In the genomic region with DNA sequence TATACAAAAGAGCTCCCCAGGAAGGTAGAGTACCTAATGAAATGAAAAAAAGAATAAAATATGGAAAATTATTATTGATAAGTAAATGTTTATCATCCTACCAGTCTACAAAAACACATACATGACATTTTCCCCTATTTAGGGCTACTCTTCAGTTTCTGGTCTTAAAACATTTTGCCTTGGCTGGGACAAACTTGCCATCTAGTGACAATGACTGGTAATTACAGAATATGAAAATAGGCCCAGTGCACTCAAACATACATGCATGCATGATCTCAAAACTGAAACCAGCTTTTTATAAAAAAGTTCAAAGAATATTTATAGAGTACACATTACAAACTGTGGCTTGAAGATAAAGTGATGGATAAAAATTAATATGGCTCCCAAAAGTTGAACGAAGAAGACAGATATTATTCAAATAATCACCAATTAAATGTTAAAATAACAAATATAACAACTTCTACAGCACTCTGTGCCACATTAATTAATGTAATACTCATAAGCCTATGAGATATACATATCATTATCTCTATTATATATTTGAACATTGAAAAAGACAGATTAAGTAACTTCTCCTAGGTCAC, we compare ENCODE assay signal across 8 cellular contexts. TPM values are rescaled to one million over a fixed set of nuclear protein-coding genes. Genes with fewer than 3 reads are reported as not detected.
DNase-seq lines count a peak whose midpoint lies in the region; ATAC-seq and TF ChIP-seq lines count a peak whose summit lies in the region.

No MANE protein-coding gene starts in this region.

- H3K14ac ChIP-seq in trophoblast cell (ENCODE audit: low read length): no peak overlapping the region

- no peak overlapping the region for H2AK5ac ChIP-seq in trophoblast cell (ENCODE audit: low read length)

- H3K27me3 Mint-ChIP-seq in T-cell: no peaks in the 10 kb centered on the region

- H3K36me3 ChIP-seq in BJ (ENCODE audit: control insufficient read depth, insufficient read depth, low read length): no peaks in the 10 kb centered on the region
- H3K36me3 ChIP-seq in trophoblast cell (ENCODE audit: control insufficient read depth in 1 of 2, insufficient read depth in 2 of 2, low read length in 2 of 2): no peaks in the 10 kb centered on the region

- H3K4me3 ChIP-seq in BJ (ENCODE audit: low read depth, low read length): no peak overlapping the region
- no peak overlapping the region for H3K4me3 ChIP-seq in fibroblast of pulmonary artery (replicated peaks; ENCODE audit: low read depth, low read length)
- no peak overlapping the region for H3K4me3 ChIP-seq in trophoblast cell (ENCODE audit: low read depth, low read length)

- no peak overlapping the region for H2BK12ac ChIP-seq in trophoblast cell (ENCODE audit: low read length)

- H2AFZ ChIP-seq in trophoblast cell (ENCODE audit: insufficient read depth, low read length, poor library complexity): no peak overlapping the region

- DNase-seq in BJ (ENCODE audit: low read depth) (no peak), NCI-H1092 treated with DMSO at 0.1 percent for 48 hours (lab: John Stamatoyannopoulos, UW) (peak; percentile 34), T-cell (peak in 7 of 34 experiments; percentile 1 to 24 (median 3)), fibroblast of pulmonary artery (ENCODE audit: low read depth) (peak; percentile 80), trophoblast cell (peak; percentile 13 to 78), posterior vena cava (ENCODE audit: low spot score) (no peak)

- H3K4me1 ChIP-seq in trophoblast cell (ENCODE audit: control insufficient read depth in 1 of 2, insufficient read depth in 2 of 2, low read length in 2 of 2): no peaks in the 10 kb centered on the region

- H3K36me3 Mint-ChIP-seq in T-cell: peaks cover 25% of the 10 kb centered on the region

- H3K79me1 ChIP-seq in trophoblast cell (ENCODE audit: low read length): no peaks in the 10 kb centered on the region

- CTCF ChIA-PET in BJ (lab: Yijun Ruan, JAX): interaction anchor here (0.8 to 1.7 kb wide), 9 partner anchors 8 to 1995 kb away, joined by 3 to 13 read pairs (median 4); a partner anchor contains a TSS
- CTCF ChIA-PET in T-cell (lab: Charles Lee): interaction anchor here (0.5 to 1.8 kb wide), 8 partner anchors 9 to 1995 kb away, joined by 3 to 8 read pairs (median 4); a partner anchor contains a TSS

- H3K9ac ChIP-seq in trophoblast cell (ENCODE audit: low read length): no peak overlapping the region

- no peak overlapping the region for H3K4me2 ChIP-seq in trophoblast cell (ENCODE audit: low read length)

- H3K4ac ChIP-seq in trophoblast cell (ENCODE audit: low read depth, low read length): no peak overlapping the region

- peaks cover 5 to 10% (median 6%) of the 10 kb centered on the region in 3 donors for H3K9me3 Mint-ChIP-seq in T-cell

- peak overlapping the region; percentile 34 to 53 for H3K27ac Mint-ChIP-seq in T-cell

- H3K27ac ChIP-seq in trophoblast cell (ENCODE audit: low read depth, low read length): no peak overlapping the region

- H3K23ac ChIP-seq in trophoblast cell (ENCODE audit: low read length): no peak overlapping the region

- no peak overlapping the region for H3K4me3 Mint-ChIP-seq in T-cell

- H4K12ac ChIP-seq in trophoblast cell (ENCODE audit: low read depth, low read length): no peak overlapping the region

- POLR2A ChIA-PET in BJ (lab: Charles Lee): no interaction called here
- POLR2A ChIA-PET in T-cell (lab: Charles Lee): interaction anchor here in 1 of 2 donors (0.5 to 1.0 kb wide), 2 partner anchors 11 to 75 kb away, joined by 3 to 5 read pairs; a partner anchor contains a TSS

- no peaks in the 10 kb centered on the region for H3K79me2 ChIP-seq in trophoblast cell (ENCODE audit: control insufficient read depth, insufficient read depth, low read length, poor library complexity)

- H3K9me3 ChIP-seq in trophoblast cell (ENCODE audit: insufficient read depth, low read depth, low read length): no peaks in the 10 kb centered on the region

- peak; percentile 70 for TF ChIP-seq CTCF in BJ (IDR thresholded peaks at IDR 0.05; ENCODE audit: insufficient read depth, low read depth, low read length)
- TF ChIP-seq CTCF in fibroblast of pulmonary artery (IDR thresholded peaks at IDR 0.05; ENCODE audit: low read length, missing control alignments): peak; percentile 75

- no peak overlapping the region for H2BK120ac ChIP-seq in trophoblast cell (ENCODE audit: insufficient read depth, low read length, poor library complexity)

- H3K18ac ChIP-seq in trophoblast cell (ENCODE audit: low read length): no peak overlapping the region

- ATAC-seq in GM18499 (IDR thresholded peaks at IDR 0.05; ENCODE audit: insufficient read depth, unreplicated experiment): peak; percentile 72
- peak; percentile 74 for ATAC-seq in HG02763 (IDR thresholded peaks at IDR 0.05; ENCODE audit: unreplicated experiment)
- peak; percentile 66 to 92 (median 70) for ATAC-seq in T-cell (replicated peaks in 1 of 4)

- no peak overlapping the region for H4K91ac ChIP-seq in trophoblast cell (ENCODE audit: low read depth, low read length)

- no peaks in the 10 kb centered on the region for H3K27me3 ChIP-seq in BJ (ENCODE audit: control insufficient read depth, insufficient read depth, low read length)
- no peaks in the 10 kb centered on the region for H3K27me3 ChIP-seq in trophoblast cell (ENCODE audit: insufficient read depth, low read length)

- intact Hi-C loops in posterior vena cava (cut with DNase I): loop anchor here in 1 of 2 donors (5.0 kb wide), 1 partner anchor 408 kb away; a partner anchor contains a TSS

- WGBS in trophoblast cell (ENCODE audit: extremely low coverage, insufficient coverage, insufficient read length): no CpG with 5 or more reads among the region's 1 CpG

- H2BK5ac ChIP-seq in trophoblast cell (ENCODE audit: low read depth, low read length, poor library complexity): no peak overlapping the region

- peaks cover 0 to 8% (median 7%) of the 10 kb centered on the region in 3 donors for H3K4me1 Mint-ChIP-seq in T-cell

- H4K8ac ChIP-seq in trophoblast cell (ENCODE audit: low read depth, low read length): no peak overlapping the region

RNA-seq across cellular contexts. Expression of a gene that starts 10.5 kb away (rescaled TPM):
- polyA plus RNA-seq in BJ (2011; rRNA removed): 13.3 and 15.2 TPM in 2 replicates
- 7.3 and 8.3 TPM in 2 replicates for polyA minus RNA-seq in BJ (2011; rRNA and poly(A)+ RNA removed)
- total RNA-seq in T-cell (10 to 100 TPM; 49.9 to 63.4 (median 54.5) TPM), posterior vena cava (10 to 100 TPM; 23.1 to 26.8 TPM)
- 22.1 TPM in 2 replicates for polyA plus RNA-seq in trophoblast cell (2013)

RNA-seq across cellular contexts. Expression of a gene that starts 56.4 kb away (rescaled TPM):
- polyA plus RNA-seq in BJ (2011; rRNA removed): 1.1 and 1.3 TPM in 2 replicates
- polyA minus RNA-seq in BJ (2011; rRNA and poly(A)+ RNA removed): 0.57 and 0.85 TPM in 2 replicates
- total RNA-seq in T-cell (10 to 100 TPM; 35.4 to 44.4 (median 42.2) TPM), posterior vena cava (10 to 100 TPM; 15.1 to 15.6 TPM)
- polyA plus RNA-seq in trophoblast cell (2013): 1.9 and 2.0 TPM in 2 replicates

Comparison
In these comparisons a context has a peak if more than half of its experiments do, and no peak if none do; other contexts are left out.
1. DNase-seq: peak in NCI-H1092 treated with DMSO at 0.1 percent for 48 hours (single experiment), fibroblast of pulmonary artery (single experiment) and trophoblast cell (2 of 2); none in BJ (single experiment) and posterior vena cava (single experiment).
2. Peak in every context shown above with its lines, with median percentiles within 50 percentile points of each other: ATAC-seq.